Comparison of ENCODE assay signal across 27 cellular contexts in genomic region chr6:48714286-48715049, GRCh38.
DNase-seq lines count a peak whose midpoint lies in the region; ATAC-seq lines count a peak whose summit lies in the region.
"Had no signal": no experiment of that assay in that cellular context is flagged by ENCODE, and none has a peak within 500 bp of the region (broad histone marks: within the 10 kb centered on the region; RNA-seq: fewer than 3 reads in every experiment).

No MANE protein-coding gene starts in this region.

- no peaks in the 10 kb centered on the region for H3K36me3 Mint-ChIP-seq in activated CD4-positive, alpha-beta memory T cell treated with anti-CD3 and anti-CD28 coated beads, Interleukin-2, amount 10 ng/mL, durations not matched to agents 7 days and 5 days (ENCODE audit: low read depth)
- H3K36me3 Mint-ChIP-seq: brain, CD14-positive monocyte had no signal

- POLR2A ChIA-PET in activated CD4-positive, alpha-beta memory T cell treated with anti-CD3 and anti-CD28 coated beads, Interleukin-2, amount 10 ng/mL, durations not matched to agents 7 days and 5 days (lab: Charles Lee), result no interaction called here

- no peak overlapping the region for H3K27ac Mint-ChIP-seq in activated CD4-positive, alpha-beta memory T cell treated with anti-CD3 and anti-CD28 coated beads, Interleukin-2, amount 10 ng/mL, durations not matched to agents 7 days and 5 days
- H3K27ac Mint-ChIP-seq: activated CD8-positive, alpha-beta T cell treated with anti-CD3 and anti-CD28 coated beads for 36 hours; activated T-helper 17 cell treated with anti-CD3 and anti-CD28 coated beads, Interleukin-2, amount 50 U/mL, for 72 hours; CD14-positive monocyte had no signal

- peaks cover 1% of the 10 kb centered on the region for H3K9me3 Mint-ChIP-seq in activated CD4-positive, alpha-beta memory T cell treated with anti-CD3 and anti-CD28 coated beads, Interleukin-2, amount 10 ng/mL, durations not matched to agents 7 days and 5 days

- no peaks in the 10 kb centered on the region for H3K4me1 Mint-ChIP-seq in activated CD4-positive, alpha-beta memory T cell treated with anti-CD3 and anti-CD28 coated beads, Interleukin-2, amount 10 ng/mL, durations not matched to agents 7 days and 5 days
- H3K4me1 Mint-ChIP-seq: activated T-helper 17 cell treated with anti-CD3 and anti-CD28 coated beads, Interleukin-2, amount 50 U/mL, for 72 hours; CD14-positive monocyte had no signal

- H3K27me3 Mint-ChIP-seq in activated CD4-positive, alpha-beta memory T cell treated with anti-CD3 and anti-CD28 coated beads, Interleukin-2, amount 10 ng/mL, durations not matched to agents 7 days and 5 days, result no peaks in the 10 kb centered on the region
- H3K27me3 Mint-ChIP-seq: activated CD8-positive, alpha-beta T cell treated with anti-CD3 and anti-CD28 coated beads for 36 hours; activated T-helper 17 cell treated with anti-CD3 and anti-CD28 coated beads, Interleukin-2, amount 50 U/mL, for 72 hours had no signal

- CTCF ChIA-PET in activated CD4-positive, alpha-beta memory T cell treated with anti-CD3 and anti-CD28 coated beads, Interleukin-2, amount 10 ng/mL, durations not matched to agents 7 days and 5 days (lab: Charles Lee), result no interaction called here

- no peak for ATAC-seq in GM21717 (IDR thresholded peaks at IDR 0.05; ENCODE audit: unreplicated experiment)
- ATAC-seq: activated CD8-positive, alpha-beta T cell treated with anti-CD3 and anti-CD28 coated beads for 36 hours; activated T-helper 17 cell treated with anti-CD3 and anti-CD28 coated beads, Interleukin-2, amount 50 U/mL, for 72 hours; esophagus mucosa; heart left ventricle; Panc1; right cardiac atrium; stimulated activated naive CD8-positive, alpha-beta T cell treated with anti-CD3 and anti-CD28 coated beads, Interleukin-15, Interleukin-2, amounts not matched to agents 100 U/mL and 50 U/mL, for 24 hours had no signal

- H3K4me3 Mint-ChIP-seq in activated CD4-positive, alpha-beta memory T cell treated with anti-CD3 and anti-CD28 coated beads, Interleukin-2, amount 10 ng/mL, durations not matched to agents 7 days and 5 days, result no peak overlapping the region
- H3K4me3 Mint-ChIP-seq: activated CD8-positive, alpha-beta T cell treated with anti-CD3 and anti-CD28 coated beads for 36 hours; activated T-helper 17 cell treated with anti-CD3 and anti-CD28 coated beads, Interleukin-2, amount 50 U/mL, for 72 hours; CD14-positive monocyte had no signal

- DNase-seq in NCI-H510A treated with DMSO at 0.1 percent for 48 hours (lab: John Stamatoyannopoulos, UW) (peak; percentile 24), NCI-H510A (lab: John Stamatoyannopoulos, UW) (no peak), NCI-H2081 treated with DMSO at 0.1 percent for 48 hours (lab: John Stamatoyannopoulos, UW) (peak; percentile 75), NCI-H774 (lab: John Stamatoyannopoulos, UW) (peak; percentile 41), retina (peak; percentile 9)
- DNase-seq in activated CD4-positive, CD25-positive, alpha-beta regulatory T cell (lab: John Stamatoyannopoulos, UW), result no peak
- DNase-seq in activated CD4-positive, alpha-beta memory T cell treated with anti-CD3 and anti-CD28 coated beads, Interleukin-2, amount 10 ng/mL, durations not matched to agents 7 days and 5 days, result no peak
- DNase-seq: activated CD8-positive, alpha-beta T cell treated with anti-CD3 and anti-CD28 coated beads for 36 hours; activated naive CD4-positive, alpha-beta T cell treated with anti-CD3 and anti-CD28 coated beads, Interleukin-2, amount 50 U/mL, for 16 hours; dermis blood vessel endothelial cell; heart left ventricle; islet precursor cell; KG1; MG63; NK-92 treated with Interleukin-12 subunit alpha and Interleukin-12 subunit beta, amount 100 ng/mL, for 24 hours; right cardiac atrium; SHP77; stimulated activated CD4-positive, alpha-beta T cell treated with anti-CD3 and anti-CD28 coated beads, Interleukin-1b, Interleukin-23, amount 100 ng/mL, for 48 hours; stimulated activated naive CD8-positive, alpha-beta T cell treated with anti-CD3 and anti-CD28 coated beads, Interleukin-15, Interleukin-2, amounts not matched to agents 100 U/mL and 50 U/mL, for 24 hours; T-helper 2 cell; testis had no signal

Comparison
In these comparisons a context has a peak if more than half of its experiments do, and no peak if none do; other contexts are left out.
1. DNase-seq: peak in NCI-H510A treated with DMSO at 0.1 percent for 48 hours (single experiment), NCI-H2081 treated with DMSO at 0.1 percent for 48 hours (single experiment), NCI-H774 (single experiment) and retina (single experiment); none in NCI-H510A (single experiment), activated CD4-positive, CD25-positive, alpha-beta regulatory T cell (0 of 4) and activated CD4-positive, alpha-beta memory T cell treated with anti-CD3 and anti-CD28 coated beads, Interleukin-2, amount 10 ng/mL, durations not matched to agents 7 days and 5 days (single experiment).